In genomic region chr3:89698208-89698830, GRCh38 we compare ENCODE assay signal across 18 cellular contexts.
DNase-seq lines count a peak whose midpoint lies in the region; ATAC-seq and TF ChIP-seq lines count a peak whose summit lies in the region.
"Had no signal": no experiment of that assay in that cellular context is flagged by ENCODE, and none has a peak within 500 bp of the region (broad histone marks: within the 10 kb centered on the region; RNA-seq: fewer than 3 reads in every experiment).

No MANE protein-coding gene starts in this region.

- H3K4me2 ChIP-seq in GM23338 (no peak overlapping the region), hepatocyte (no peak overlapping the region), smooth muscle cell (peak overlapping the region; percentile 5)

- H3K4me3 ChIP-seq in GM23338 (no peak overlapping the region), SJSA1 (no peak overlapping the region), hepatocyte (no peak overlapping the region), smooth muscle cell (no peak overlapping the region)

- no peak overlapping the region for H3K4me3 Mint-ChIP-seq in GM23338

- H3K9me2 ChIP-seq in GM23338 (ENCODE audit: insufficient read depth) (0 out of 2 replicates have a peak, but pooled peaks cover 5% of the 10 kb centered on the region), hepatocyte (replicated peaks; ENCODE audit: insufficient read depth) (no peaks in the 10 kb centered on the region)

- WGBS in hepatocyte (ENCODE audit: low lambda C conversion rate, missing lambda C conversion rate), result 92% methylated on average over 3 of the region's 3 CpGs
- WGBS in smooth muscle cell (ENCODE audit: low lambda C conversion rate), result 57% methylated on average over 3 of the region's 3 CpGs

- H3K9ac ChIP-seq in smooth muscle cell (ENCODE audit: low read depth), result no peak overlapping the region

- H3K27ac ChIP-seq in GM23338 (ENCODE audit: low read depth) (no peak overlapping the region), SJSA1 (peak overlapping the region; percentile 50), hepatocyte (no peak overlapping the region), smooth muscle cell (ENCODE audit: low read depth) (no peak overlapping the region)
- H3K27ac ChIP-seq: C4-2B, RWPE1 had no signal

- H3F3A ChIP-seq in GM23338 (replicated peaks; ENCODE audit: low read depth) (no peaks in the 10 kb centered on the region), smooth muscle cell (ENCODE audit: low read depth) (no peaks in the 10 kb centered on the region)

- H3K9me3 ChIP-seq in SJSA1 (replicated peaks), result no peaks in the 10 kb centered on the region
- no peaks in the 10 kb centered on the region for H3K9me3 ChIP-seq in hepatocyte (ENCODE audit: low read depth)
- H3K9me3 ChIP-seq in smooth muscle cell (replicated peaks; ENCODE audit: low read depth), result no peaks in the 10 kb centered on the region

- no peak for DNase-seq in GM23338 (ENCODE audit: low spot score)
- DNase-seq in SJSA1 (ENCODE audit: low read depth in 1 of 2, low spot score in 2 of 2), result peak in 1 of 2 experiments; percentile 54
- no peak for DNase-seq in hepatocyte (ENCODE audit: low spot score)
- DNase-seq in smooth muscle cell (lab: John Stamatoyannopoulos, UW; ENCODE audit: unreplicated experiment), result no peak
- DNase-seq in CD1c-positive myeloid dendritic cell (ENCODE audit: extremely low spot score), result no peak
- no peak for DNase-seq in stimulated activated naive CD4-positive, alpha-beta T cell treated with Interleukin-2 at 50 U/mL for 16 hours (lab: John Stamatoyannopoulos, UW)
- DNase-seq in cerebellum (ENCODE audit: low spot score), result no peak
- DNase-seq: ACHN, AML-193, GF-D8, KG1, MV-4-11, NCI-H1694 treated with DMSO at 0.1 percent for 48 hours, NCI-H510A, NCI-H748 treated with DMSO at 0.1 percent for 48 hours, SIG-M5 had no signal

- peaks cover 18% of the 10 kb centered on the region for H3K9me3 Mint-ChIP-seq in GM23338

- H2AFZ ChIP-seq in GM23338 (peak overlapping the region; percentile 43; the same call in 1 of the 2 replicates), hepatocyte (peak overlapping the region; percentile 35), smooth muscle cell (ENCODE audit: low read depth) (peak overlapping the region; percentile 23)

- TF ChIP-seq CTCF in GM23338 (conservative IDR thresholded peaks at IDR 0.05; ENCODE audit: low read depth in 2 of 2) (no peak), hepatocyte (IDR thresholded peaks at IDR 0.05; ENCODE audit: poor library complexity) (no peak), smooth muscle cell (IDR thresholded peaks at IDR 0.05; ENCODE audit: borderline replicate concordance, insufficient read depth, poor library complexity, severe bottlenecking) (no peak)

- no peaks in the 10 kb centered on the region for H4K20me1 ChIP-seq in GM23338 (replicated peaks; ENCODE audit: insufficient read depth)
- H4K20me1 ChIP-seq in hepatocyte (ENCODE audit: insufficient read depth, poor library complexity, severe bottlenecking), result no peaks in the 10 kb centered on the region
- no peaks in the 10 kb centered on the region for H4K20me1 ChIP-seq in smooth muscle cell (ENCODE audit: low read depth)

- H3K27me3 ChIP-seq in GM23338 (ENCODE audit: insufficient read depth) (no peaks in the 10 kb centered on the region), SJSA1 (replicated peaks) (no peaks in the 10 kb centered on the region), hepatocyte (no peaks in the 10 kb centered on the region), smooth muscle cell (ENCODE audit: low read depth) (no peaks in the 10 kb centered on the region)

- H3K27me3 Mint-ChIP-seq in GM23338 (ENCODE audit: insufficient read depth, low read depth, poor library complexity), result no peaks in the 10 kb centered on the region

- no peak overlapping the region for H3K27ac Mint-ChIP-seq in GM23338

- no peaks in the 10 kb centered on the region for H3K4me1 Mint-ChIP-seq in GM23338

- no peak for ATAC-seq in GM23338

- H3K36me3 ChIP-seq in GM23338 (ENCODE audit: insufficient read depth) (no peaks in the 10 kb centered on the region), SJSA1 (no peaks in the 10 kb centered on the region), hepatocyte (replicated peaks; ENCODE audit: insufficient read depth, low read depth) (no peaks in the 10 kb centered on the region), smooth muscle cell (ENCODE audit: low read depth) (no peaks in the 10 kb centered on the region)

- H3K79me2 ChIP-seq in GM23338 (replicated peaks; ENCODE audit: insufficient read depth) (no peaks in the 10 kb centered on the region), hepatocyte (no peaks in the 10 kb centered on the region), smooth muscle cell (ENCODE audit: low read depth) (no peaks in the 10 kb centered on the region)

- H3K4me1 ChIP-seq in GM23338 (ENCODE audit: insufficient read depth) (no peaks in the 10 kb centered on the region), SJSA1 (replicated peaks) (peaks cover 18% of the 10 kb centered on the region), hepatocyte (ENCODE audit: insufficient read depth) (peaks cover 3% of the 10 kb centered on the region), smooth muscle cell (ENCODE audit: low read depth) (no peaks in the 10 kb centered on the region)

- peaks cover 20% of the 10 kb centered on the region for H3K36me3 Mint-ChIP-seq in GM23338 (ENCODE audit: low read depth)

TF ChIP-seq in GM23338, 12 proteins besides CTCF, POLR2A, EP300 and RAD21:
- TF ChIP-seq REST (IDR thresholded peaks at IDR 0.05; ENCODE audit: unreplicated experiment) (no peak), ZNF331 (CRISPR knock-in tag; IDR thresholded peaks at IDR 0.05; ENCODE audit: low read depth) (no peak), ETS1 (IDR thresholded peaks at IDR 0.05) (no peak), ZNF114 (CRISPR knock-in tag; IDR thresholded peaks at IDR 0.05) (no peak), JUNB (IDR thresholded peaks at IDR 0.05; ENCODE audit: unreplicated experiment) (no peak)
